ENCODE assay signal across 9 cellular contexts in genomic region chr19:49570997-49571676, GRCh38. TPM values are rescaled to one million over a fixed set of nuclear protein-coding genes. Genes with fewer than 3 reads are reported as not detected.
DNase-seq lines count a peak whose midpoint lies in the region; ATAC-seq and TF ChIP-seq lines count a peak whose summit lies in the region.
"Had no signal": no experiment of that assay in that cellular context is flagged by ENCODE, and none has a peak within 500 bp of the region (broad histone marks: within the 10 kb centered on the region; RNA-seq: fewer than 3 reads in every experiment).

No MANE protein-coding gene starts in this region.

- H3K27ac ChIP-seq in CD4-positive, alpha-beta T cell (ENCODE audit: low read depth, low read length): no peak overlapping the region
- peak overlapping the region in 1 of 3 donors; percentile 3 for H3K27ac ChIP-seq in thyroid gland

- peak in 4 of 10 experiments; percentile 47 to 52 (median 51) for DNase-seq in CD4-positive, alpha-beta T cell
- DNase-seq in HT-29 (ENCODE audit: low spot score) (peak; percentile 43), UCSD-AML1 (lab: John Stamatoyannopoulos, UW; ENCODE audit: unreplicated experiment) (peak; percentile 48), iPS-NIHi7 (ENCODE audit: extremely low spot score) (peak; percentile 44), HK-2 (ENCODE audit: unreplicated experiment) (no peak), Ammon's horn (ENCODE audit: low spot score) (no peak), thyroid gland (no peak)
- DNase-seq: NCI-H526 had no signal

- H3K27ac Mint-ChIP-seq in CD4-positive, alpha-beta T cell: peak overlapping the region; percentile 89

- CTCF ChIA-PET in CD4-positive, alpha-beta T cell (lab: Charles Lee): interaction anchor here (0.5 to 5.3 kb wide), 22 partner anchors 9 to 180 kb away, joined by 3 to 134 read pairs (median 6); partner anchors contain the start of genes ALDH16A1, FCGRT, FLT3LG and NOSIP

- TF ChIP-seq POLR2A in thyroid gland (IDR thresholded peaks at IDR 0.05): no peak

- peaks cover 0 to 12% of the 10 kb centered on the region in 2 donors for H3K36me3 ChIP-seq in thyroid gland

- TF ChIP-seq CTCF in CD4-positive, alpha-beta T cell (IDR thresholded peaks at IDR 0.05): peak; percentile 57
- TF ChIP-seq CTCF in thyroid gland (IDR thresholded peaks at IDR 0.05): peak in 1 of 6 experiments; percentile 15

- no peaks in the 10 kb centered on the region for H3K9me3 ChIP-seq in CD4-positive, alpha-beta T cell (ENCODE audit: control insufficient read depth, low read length)
- H3K9me3 ChIP-seq in thyroid gland: no peaks in the 10 kb centered on the region

- intact Hi-C loops in CD4-positive, alpha-beta T cell (cut with DNase I, micrococcal nuclease): loop anchor here (1.0 to 5.0 kb wide), 8 partner anchors 9 to 345 kb away; partner anchors contain the start of genes NOSIP (in 1 of the 2) and PRMT1 (in 1 of the 2)
- intact Hi-C loops in thyroid gland (cut with DNase I): no loop called here

- H3K27me3 ChIP-seq in CD4-positive, alpha-beta T cell (ENCODE audit: control insufficient read depth, insufficient read depth, low read length): no peaks in the 10 kb centered on the region
- no peaks in the 10 kb centered on the region for H3K27me3 ChIP-seq in thyroid gland

- H3K27me3 Mint-ChIP-seq in CD4-positive, alpha-beta T cell: no peaks in the 10 kb centered on the region

- H3K4me1 ChIP-seq in thyroid gland: peaks cover 7 to 10% of the 10 kb centered on the region in 2 donors

- no peak overlapping the region for H3K4me3 ChIP-seq in thyroid gland (replicated peaks in 1 of 3)

- peaks cover 39% of the 10 kb centered on the region for H3K36me3 Mint-ChIP-seq in CD4-positive, alpha-beta T cell (ENCODE audit: low read depth)

- ATAC-seq in CD4-positive, alpha-beta T cell (ENCODE audit: poor library complexity): no peak
- ATAC-seq in GM21447 (IDR thresholded peaks at IDR 0.05; ENCODE audit: unreplicated experiment): no peak

- WGBS in thyroid gland, 2 donors: 72 to 77% methylated on average over 11 of the region's 11 CpGs

- POLR2A ChIA-PET in CD4-positive, alpha-beta T cell (lab: Charles Lee): interaction anchor here (0.7 to 4.2 kb wide), 12 partner anchors 9 to 105 kb away, joined by 3 to 150 read pairs (median 4); partner anchors contain the start of gene NOSIP

- peaks cover 49% of the 10 kb centered on the region for H3K4me1 Mint-ChIP-seq in CD4-positive, alpha-beta T cell (ENCODE audit: low read depth)

- H3K9me3 Mint-ChIP-seq in CD4-positive, alpha-beta T cell: no peaks in the 10 kb centered on the region

- H3K4me3 Mint-ChIP-seq in CD4-positive, alpha-beta T cell: peak overlapping the region; percentile 30

RNA-seq across cellular contexts. Expression of gene NOSIP, which starts 9.2 kb away (rescaled TPM):
- 100 to 1,000 TPM; 202 to 203 TPM for total RNA-seq in CD4-positive, alpha-beta T cell
- 247 and 262 TPM in 2 replicates for total RNA-seq in HT-29 (2014; rRNA removed; shearing (Covaris generic))
- total RNA-seq in thyroid gland: 10 to 100 TPM; 46.1 to 94.6 (median 64.7) TPM

RNA-seq across cellular contexts. Expression of gene PRRG2, which starts 10.0 kb away (rescaled TPM):
- total RNA-seq in CD4-positive, alpha-beta T cell: under 1 TPM; 0.49 to 0.78 TPM
- 25.8 and 26.3 TPM in 2 replicates for total RNA-seq in HT-29 (2014; rRNA removed; shearing (Covaris generic))
- total RNA-seq in thyroid gland: 10 to 100 TPM in 3 of 4 donors, 1 to 10 TPM in 1; 8.9 to 29.6 (median 25.0) TPM

RNA-seq across cellular contexts. Expression of gene PRR12, which starts 19.8 kb away (rescaled TPM):
- 10 to 100 TPM; 41.7 to 42.2 TPM for total RNA-seq in CD4-positive, alpha-beta T cell
- 15.0 and 15.3 TPM in 2 replicates for total RNA-seq in HT-29 (2014; rRNA removed; shearing (Covaris generic))
- 10 to 100 TPM in 3 of 4 donors, 1 to 10 TPM in 1; 7.3 to 15.6 (median 12.4) TPM for total RNA-seq in thyroid gland

RNA-seq across cellular contexts. Expression of gene RCN3, which starts 43.3 kb away (rescaled TPM):
- 1 to 10 TPM; 4.8 to 7.8 TPM for total RNA-seq in CD4-positive, alpha-beta T cell
- total RNA-seq in HT-29 (2014; rRNA removed; shearing (Covaris generic)): 17.6 and 25.6 TPM in 2 replicates
- 10 to 100 TPM in 3 of 4 donors, 1 to 10 TPM in 1; 9.7 to 12.6 (median 11.3) TPM for total RNA-seq in thyroid gland

RNA-seq across cellular contexts. Expression of gene FCGRT, which starts 58.7 kb away (rescaled TPM):
- total RNA-seq in CD4-positive, alpha-beta T cell: 10 to 100 TPM; 50.2 to 52.5 TPM
- total RNA-seq in HT-29 (2014; rRNA removed; shearing (Covaris generic)): 150 and 176 TPM in 2 replicates
- total RNA-seq in thyroid gland: 100 to 1,000 TPM; 149 to 248 (median 180) TPM

Comparison
In these comparisons a context has a peak if more than half of its experiments do, and no peak if none do; other contexts are left out.
1. DNase-seq: peak in HT-29 (single experiment), UCSD-AML1 (single experiment) and iPS-NIHi7 (single experiment); none in HK-2 (single experiment), Ammon's horn (single experiment) and thyroid gland (0 of 2).
2. RNA of gene PRRG2, which starts 10.0 kb away (total RNA-seq): 8.9 to 29.6 TPM in thyroid gland and 25.8 to 26.3 TPM in HT-29; 0.49 to 0.78 TPM in CD4-positive, alpha-beta T cell; every median in the first group is over 4 times any median in the second.